21 cellular contexts compared by ENCODE assay signal in genomic region chr12:131732996-131733615, GRCh38.
"Had no signal": no experiment of that assay in that cellular context is flagged by ENCODE, and none has a peak within 500 bp of the region (broad histone marks: within the 10 kb centered on the region; RNA-seq: fewer than 3 reads in every experiment).

No MANE protein-coding gene starts in this region.

- H3K9me3 Mint-ChIP-seq: activated CD4-positive, alpha-beta memory T cell treated with anti-CD3 and anti-CD28 coated beads for 36 hours; activated T-cell treated with anti-CD3 and anti-CD28 coated beads, Interleukin-2, amount 50 U/mL, for 72 hours; mesothelial cell of epicardium; naive B cell; stimulated activated naive B cell treated with anti-CD40 and anti-IgM and Interleukin-4, amounts not matched to agents 10 μg/mL and 1 μg/mL and 100 μg/mL, for 72 hours; T-cell; T-helper 2 cell treated with Interferon-gamma antibody and Interleukin-4, amounts not matched to agents 5 μg/mL and 100 μg/mL, for 36 hours had no signal

- ATAC-seq: activated CD4-positive, CD25-positive, alpha-beta regulatory T cell treated with anti-CD3 and anti-CD28 coated beads, Interleukin-2, amount 50 U/mL, for 24 hours; activated T-cell treated with anti-CD3 and anti-CD28 coated beads, Interleukin-2, amount 50 U/mL, for 72 hours; left cardiac atrium; psoas muscle; stimulated activated naive B cell treated with anti-CD40 and anti-IgM and Interleukin-4, amounts not matched to agents 10 μg/mL and 1 μg/mL and 100 μg/mL, for 72 hours; T-cell had no signal

- H3K27ac Mint-ChIP-seq: activated CD4-positive, alpha-beta memory T cell treated with anti-CD3 and anti-CD28 coated beads for 36 hours; activated T-cell treated with anti-CD3 and anti-CD28 coated beads, Interleukin-2, amount 50 U/mL, for 72 hours; mesothelial cell of epicardium; stimulated activated naive B cell treated with anti-CD40 and anti-IgM and Interleukin-4, amounts not matched to agents 10 μg/mL and 1 μg/mL and 100 μg/mL, for 72 hours; T-cell; T-helper 2 cell treated with Interferon-gamma antibody and Interleukin-4, amounts not matched to agents 5 μg/mL and 100 μg/mL, for 36 hours had no signal

- DNase-seq: activated CD4-positive, alpha-beta memory T cell treated with anti-CD3 and anti-CD28 coated beads for 36 hours; activated CD4-positive, alpha-beta T cell treated with anti-CD3 and anti-CD28 coated beads for 48 hours; activated gamma-delta T cell; activated naive CD4-positive, alpha-beta T cell treated with anti-CD3 and anti-CD28 coated beads, Interleukin-2, amount 50 U/mL, for 16 hours; activated T-cell treated with anti-CD3 and anti-CD28 coated beads, Interleukin-2, amount 50 U/mL, for 72 hours; central memory CD4-positive, alpha-beta T cell; dermis blood vessel endothelial cell; effector CD4-positive, alpha-beta T cell; glutamatergic neuron; left cardiac atrium; naive B cell; nucleus accumbens; psoas muscle; stimulated activated CD4-positive, alpha-beta T cell treated with anti-CD3 and anti-CD28 coated beads, Interleukin-1b, Interleukin-23, amount 100 ng/mL, for 48 hours; stimulated activated CD4-positive, alpha-beta T cell treated with anti-CD3 and anti-CD28 coated beads, Interleukin-4, amount 100 ng/mL, for 4 hours; stimulated activated CD8-positive, alpha-beta memory T cell treated with anti-CD3 and anti-CD28 coated beads, Interleukin-4, amount 100 ng/mL, for 48 hours; stimulated activated naive B cell treated with anti-CD40 and anti-IgM and Interleukin-4, amounts not matched to agents 10 μg/mL and 1 μg/mL and 100 μg/mL, for 72 hours; T-cell had no signal

- H3K27me3 Mint-ChIP-seq: activated CD4-positive, alpha-beta memory T cell treated with anti-CD3 and anti-CD28 coated beads for 36 hours; naive B cell; stimulated activated naive B cell treated with anti-CD40 and anti-IgM and Interleukin-4, amounts not matched to agents 10 μg/mL and 1 μg/mL and 100 μg/mL, for 72 hours; T-cell had no signal

- H3K4me1 Mint-ChIP-seq: naive B cell, T-cell had no signal

- H3K4me3 Mint-ChIP-seq: activated CD4-positive, alpha-beta memory T cell treated with anti-CD3 and anti-CD28 coated beads for 36 hours; activated T-cell treated with anti-CD3 and anti-CD28 coated beads, Interleukin-2, amount 50 U/mL, for 72 hours; mesothelial cell of epicardium; naive B cell; stimulated activated naive B cell treated with anti-CD40 and anti-IgM and Interleukin-4, amounts not matched to agents 10 μg/mL and 1 μg/mL and 100 μg/mL, for 72 hours; T-cell; T-helper 2 cell treated with Interferon-gamma antibody and Interleukin-4, amounts not matched to agents 5 μg/mL and 100 μg/mL, for 36 hours had no signal
